In genomic region chr3:143749926-143750325, GRCh38 we compare ENCODE assay signal across 31 cellular contexts.
"Had no signal": no experiment of that assay in that cellular context is flagged by ENCODE, and none has a peak within 500 bp of the region (broad histone marks: within the 10 kb centered on the region; RNA-seq: fewer than 3 reads in every experiment).

No MANE protein-coding gene starts in this region.

- DNase-seq: activated CD4-positive, alpha-beta memory T cell treated with anti-CD3 and anti-CD28 coated beads, Interleukin-2, amount 10 ng/mL, durations not matched to agents 7 days and 5 days; activated CD4-positive, alpha-beta T cell treated with anti-CD3 and anti-CD28 coated beads for 36 hours; activated CD4-positive, alpha-beta T cell treated with anti-CD3 and anti-CD28 coated beads, Interleukin-2, amount 10 ng/mL, durations not matched to agents 7 days and 5 days; activated CD4-positive, alpha-beta T cell treated with anti-CD3 and anti-CD28 coated beads, Interleukin-2, amount 50 U/mL, for 4 hours; activated CD4-positive, CD25-positive, alpha-beta regulatory T cell; activated CD4-positive, CD25-positive, alpha-beta regulatory T cell treated with anti-CD3 and anti-CD28 coated beads, Interleukin-2, amount 50 U/mL, for 72 hours; activated CD8-positive, alpha-beta memory T cell treated with anti-CD3 and anti-CD28 coated beads, Interleukin-2, amount 50 U/mL, for 48 hours; activated gamma-delta T cell treated with Interleukin-2 at 50 U/mL for 16 hours; activated naive CD4-positive, alpha-beta T cell treated with Interleukin-2 at 50 U/mL for 16 hours; activated naive CD8-positive, alpha-beta T cell treated with anti-CD3 and anti-CD28 coated beads for 36 hours; activated naive CD8-positive, alpha-beta T cell treated with anti-CD3 and anti-CD28 coated beads, Interleukin-2, amount 50 U/mL, for 24 hours; activated T-cell treated with anti-CD3 and anti-CD28 coated beads for 4 hours; activated T-cell treated with anti-CD3 and anti-CD28 coated beads, Interleukin-2, amount 50 U/mL, for 24 hours; activated T-cell treated with anti-CD3 and anti-CD28 coated beads, Interleukin-2, amount 50 U/mL, for 72 hours; adrenal gland; amygdala; aorta; body of pancreas; central memory CD4-positive, alpha-beta T cell; dorsolateral prefrontal cortex; effector memory CD4-positive, alpha-beta T cell; endodermal cell; foreskin fibroblast; glutamatergic neuron; heart left ventricle; T-helper 1 cell; T-helper 17 cell; T1000 had no signal

- H3K9me3 ChIP-seq: adrenal gland, body of pancreas, heart left ventricle had no signal

- H3K4me3 ChIP-seq: adrenal gland, body of pancreas, cardiac muscle cell, coronary artery, heart left ventricle had no signal

- H3K36me3 ChIP-seq: adrenal gland, cardiac muscle cell, heart left ventricle had no signal

- H3K27me3 ChIP-seq: adrenal gland, body of pancreas, cardiac muscle cell, dorsolateral prefrontal cortex, heart left ventricle had no signal

- H3K27ac ChIP-seq: adrenal gland, body of pancreas, cardiac muscle cell, coronary artery, dorsolateral prefrontal cortex, heart left ventricle had no signal

- ATAC-seq: activated CD4-positive, alpha-beta T cell treated with anti-CD3 and anti-CD28 coated beads for 36 hours; activated naive CD8-positive, alpha-beta T cell treated with anti-CD3 and anti-CD28 coated beads, Interleukin-2, amount 50 U/mL, for 24 hours; activated T-cell treated with anti-CD3 and anti-CD28 coated beads, Interleukin-2, amount 50 U/mL, for 72 hours; body of pancreas; esophagus mucosa; heart left ventricle; T-helper 17 cell had no signal

- H3K4me1 ChIP-seq: adrenal gland, body of pancreas had no signal
